In the genomic region with DNA sequence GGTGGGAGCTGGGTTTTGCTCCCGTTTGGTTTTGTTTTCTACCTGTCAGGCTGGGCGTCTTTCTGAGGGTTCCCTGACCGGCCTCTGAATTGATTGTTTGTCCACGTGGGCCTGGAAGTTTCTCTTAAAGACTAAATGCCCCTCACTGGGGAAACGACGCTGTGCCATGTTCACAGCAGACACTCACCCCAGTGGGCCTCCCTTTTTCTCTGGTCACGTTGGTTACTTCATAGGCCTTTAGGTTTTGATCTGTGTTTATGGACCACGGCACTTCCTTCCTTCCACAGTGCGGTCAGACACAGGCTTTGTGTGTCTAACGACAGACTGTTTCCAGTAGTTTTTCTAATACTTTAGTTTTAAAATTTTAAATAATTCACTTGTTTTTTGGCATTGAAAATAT, we compare ENCODE assay signal across 15 cellular contexts. TPM values are rescaled to one million over a fixed set of nuclear protein-coding genes. Genes with fewer than 3 reads are reported as not detected.
DNase-seq lines count a peak whose midpoint lies in the region; ATAC-seq and TF ChIP-seq lines count a peak whose summit lies in the region.
"Had no signal": no experiment of that assay in that cellular context is flagged by ENCODE, and none has a peak within 500 bp of the region (broad histone marks: within the 10 kb centered on the region; RNA-seq: fewer than 3 reads in every experiment).

No MANE protein-coding gene starts in this region.

- CTCF ChIA-PET in activated CD4-positive, alpha-beta T cell treated with anti-CD3 and anti-CD28 coated beads, Interleukin-2, amount 10 ng/mL, durations not matched to agents 7 days and 5 days (lab: Charles Lee): interaction anchor here (1.0 kb wide), 1 partner anchor 42 kb away, joined by 4 read pairs; no protein-coding TSS in a partner anchor

- 82 to 87% (median 85%) methylated on average over 10 of the region's 10 CpGs for WGBS in psoas muscle, 3 donors

- DNase-seq in activated CD4-positive, alpha-beta T cell treated with anti-CD3 and anti-CD28 coated beads, Interleukin-2, amount 10 ng/mL, durations not matched to agents 7 days and 5 days: peak; percentile 50
- DNase-seq in activated CD4-positive, alpha-beta T cell treated with anti-CD3 and anti-CD28 coated beads for 1 hour: no peak
- DNase-seq in NB4 (ENCODE audit: low read depth) (peak; percentile 21), caudate nucleus (lab: John Stamatoyannopoulos, UW) (no peak), psoas muscle (no peak), iPS-NIHi7 (ENCODE audit: extremely low spot score) (no peak)
- no peak for DNase-seq in stimulated activated effector memory CD8-positive, alpha-beta T cell treated with anti-CD3 and anti-CD28 coated beads, Interleukin-12 subunit alpha, Interleukin-12 subunit beta, amount 100 ng/mL, for 72 hours (ENCODE audit: low spot score in 2 of 2)
- DNase-seq: anterior cingulate cortex; DMS153; endodermal cell; glutamatergic neuron; Right ventricle myocardium superior; stimulated activated CD4-positive, alpha-beta T cell treated with anti-CD3 and anti-CD28 coated beads, Interleukin-2, amount 100 ng/mL, for 24 hours had no signal

- peaks cover 21% of the 10 kb centered on the region for H3K36me3 Mint-ChIP-seq in activated CD4-positive, alpha-beta T cell treated with anti-CD3 and anti-CD28 coated beads, Interleukin-2, amount 10 ng/mL, durations not matched to agents 7 days and 5 days (ENCODE audit: low read depth)
- H3K36me3 Mint-ChIP-seq in stimulated activated effector memory CD8-positive, alpha-beta T cell treated with anti-CD3 and anti-CD28 coated beads, Interleukin-12 subunit alpha, Interleukin-12 subunit beta, amount 100 ng/mL, for 72 hours: peaks cover 58% of the 10 kb centered on the region

- peak overlapping the region; percentile 73 for H3K27ac Mint-ChIP-seq in activated CD4-positive, alpha-beta T cell treated with anti-CD3 and anti-CD28 coated beads, Interleukin-2, amount 10 ng/mL, durations not matched to agents 7 days and 5 days
- peak overlapping the region; percentile 63 for H3K27ac Mint-ChIP-seq in stimulated activated effector memory CD8-positive, alpha-beta T cell treated with anti-CD3 and anti-CD28 coated beads, Interleukin-12 subunit alpha, Interleukin-12 subunit beta, amount 100 ng/mL, for 72 hours
- H3K27ac Mint-ChIP-seq: endodermal cell had no signal

- peaks cover 32% of the 10 kb centered on the region for H3K4me1 Mint-ChIP-seq in activated CD4-positive, alpha-beta T cell treated with anti-CD3 and anti-CD28 coated beads, Interleukin-2, amount 10 ng/mL, durations not matched to agents 7 days and 5 days
- H3K4me1 Mint-ChIP-seq in stimulated activated effector memory CD8-positive, alpha-beta T cell treated with anti-CD3 and anti-CD28 coated beads, Interleukin-12 subunit alpha, Interleukin-12 subunit beta, amount 100 ng/mL, for 72 hours: peaks cover 27% of the 10 kb centered on the region

- H3K27ac ChIP-seq in caudate nucleus (ENCODE audit: low read depth, low read length) (peak overlapping the region; percentile 21), psoas muscle (no peak overlapping the region)
- H3K27ac ChIP-seq: parathyroid adenoma had no signal

- H3K9me3 ChIP-seq in psoas muscle: no peaks in the 10 kb centered on the region

- H3K4me3 ChIP-seq in NB4 (ENCODE audit: low read depth, low read length) (no peak overlapping the region), psoas muscle (no peak overlapping the region)

- TF ChIP-seq POLR2A in NB4 (IDR thresholded peaks at IDR 0.05; ENCODE audit: extremely low read depth, insufficient read length): no peak

- H3K4me1 ChIP-seq in psoas muscle: peaks cover 6% of the 10 kb centered on the region
- H3K4me1 ChIP-seq: parathyroid adenoma had no signal

- no peaks in the 10 kb centered on the region for H3K27me3 ChIP-seq in psoas muscle (ENCODE audit: insufficient read depth in 3 of 3, low read length in 2 of 3)

- POLR2A ChIA-PET in activated CD4-positive, alpha-beta T cell treated with anti-CD3 and anti-CD28 coated beads, Interleukin-2, amount 10 ng/mL, durations not matched to agents 7 days and 5 days (lab: Charles Lee): no interaction called here

- no peak for TF ChIP-seq CTCF in NB4 (IDR thresholded peaks at IDR 0.05; ENCODE audit: low read depth, low read length)
- no peak for TF ChIP-seq CTCF in psoas muscle (IDR thresholded peaks at IDR 0.05)

- H3K27me3 Mint-ChIP-seq in activated CD4-positive, alpha-beta T cell treated with anti-CD3 and anti-CD28 coated beads, Interleukin-2, amount 10 ng/mL, durations not matched to agents 7 days and 5 days: no peaks in the 10 kb centered on the region

- intact Hi-C loops in psoas muscle (cut with DNase I): no loop called here

- H3K9me3 Mint-ChIP-seq in activated CD4-positive, alpha-beta T cell treated with anti-CD3 and anti-CD28 coated beads, Interleukin-2, amount 10 ng/mL, durations not matched to agents 7 days and 5 days: no peaks in the 10 kb centered on the region
- no peaks in the 10 kb centered on the region for H3K9me3 Mint-ChIP-seq in stimulated activated effector memory CD8-positive, alpha-beta T cell treated with anti-CD3 and anti-CD28 coated beads, Interleukin-12 subunit alpha, Interleukin-12 subunit beta, amount 100 ng/mL, for 72 hours
- H3K9me3 Mint-ChIP-seq: endodermal cell had no signal

- ATAC-seq in stimulated activated effector memory CD8-positive, alpha-beta T cell treated with anti-CD3 and anti-CD28 coated beads, Interleukin-12 subunit alpha, Interleukin-12 subunit beta, amount 100 ng/mL, for 72 hours: peak; percentile 70
- ATAC-seq in GM18511 (IDR thresholded peaks at IDR 0.05; ENCODE audit: unreplicated experiment): no peak
- ATAC-seq in psoas muscle: no peak

- H3K4me3 Mint-ChIP-seq in activated CD4-positive, alpha-beta T cell treated with anti-CD3 and anti-CD28 coated beads, Interleukin-2, amount 10 ng/mL, durations not matched to agents 7 days and 5 days: peak overlapping the region; percentile 33
- peak overlapping the region; percentile 68 for H3K4me3 Mint-ChIP-seq in stimulated activated effector memory CD8-positive, alpha-beta T cell treated with anti-CD3 and anti-CD28 coated beads, Interleukin-12 subunit alpha, Interleukin-12 subunit beta, amount 100 ng/mL, for 72 hours
- H3K4me3 Mint-ChIP-seq: endodermal cell had no signal

- H3K36me3 ChIP-seq in psoas muscle (ENCODE audit: insufficient read depth in 1 of 2, low read depth in 1 of 2): peaks cover 5 to 92% of the 10 kb centered on the region in 2 donors

RNA-seq across cellular contexts. Expression of gene NDUFS7, which starts 20.1 kb away (rescaled TPM):
- 100 to 1,000 TPM in 1 of 2 experiments, 10 to 100 TPM in 1; 99.3 to 103 TPM for total RNA-seq in activated CD4-positive, alpha-beta T cell treated with anti-CD3 and anti-CD28 coated beads, Interleukin-2, amount 10 ng/mL, durations not matched to agents 7 days and 5 days
- 100 to 1,000 TPM; 230 to 338 (median 308) TPM for total RNA-seq in psoas muscle
- polyA plus RNA-seq in psoas muscle: 100 to 1,000 TPM; 177 to 423 (median 294) TPM

RNA-seq across cellular contexts. Expression of gene GAMT, which starts 37.7 kb away (rescaled TPM):
- 10 to 100 TPM; 23.0 to 25.9 TPM for total RNA-seq in activated CD4-positive, alpha-beta T cell treated with anti-CD3 and anti-CD28 coated beads, Interleukin-2, amount 10 ng/mL, durations not matched to agents 7 days and 5 days
- 100 to 1,000 TPM; 227 to 339 (median 232) TPM for total RNA-seq in psoas muscle
- 100 to 1,000 TPM; 162 to 464 (median 351) TPM for polyA plus RNA-seq in psoas muscle

RNA-seq across cellular contexts. Expression of gene DAZAP1, which starts 43.8 kb away (rescaled TPM):
- total RNA-seq in activated CD4-positive, alpha-beta T cell treated with anti-CD3 and anti-CD28 coated beads, Interleukin-2, amount 10 ng/mL, durations not matched to agents 7 days and 5 days: 100 to 1,000 TPM; 235 to 241 TPM
- 100 to 1,000 TPM in 1 of 4 donors, 10 to 100 TPM in 3; 59.9 to 122 (median 86.9) TPM for total RNA-seq in psoas muscle
- 100 to 1,000 TPM in 1 of 3 donors, 10 to 100 TPM in 2; 68.9 to 103 (median 94.1) TPM for polyA plus RNA-seq in psoas muscle

Comparison
In these comparisons a context has a peak if more than half of its experiments do, and no peak if none do; other contexts are left out.
1. DNase-seq: peak in activated CD4-positive, alpha-beta T cell treated with anti-CD3 and anti-CD28 coated beads, Interleukin-2, amount 10 ng/mL, durations not matched to agents 7 days and 5 days (single experiment) and NB4 (single experiment); none in activated CD4-positive, alpha-beta T cell treated with anti-CD3 and anti-CD28 coated beads for 1 hour (single experiment), caudate nucleus (0 of 61), stimulated activated effector memory CD8-positive, alpha-beta T cell treated with anti-CD3 and anti-CD28 coated beads, Interleukin-12 subunit alpha, Interleukin-12 subunit beta, amount 100 ng/mL, for 72 hours (0 of 2), psoas muscle (0 of 2) and iPS-NIHi7 (single experiment).
2. RNA of gene GAMT, which starts 37.7 kb away (total RNA-seq): 227 to 339 TPM in psoas muscle; 23.0 to 25.9 TPM in activated CD4-positive, alpha-beta T cell treated with anti-CD3 and anti-CD28 coated beads, Interleukin-2, amount 10 ng/mL, durations not matched to agents 7 days and 5 days; every median in the first group is over 4 times any median in the second.